19 cellular contexts compared by ENCODE assay signal in genomic region chr6:15242503-15242902, GRCh38. TPM values are rescaled to one million over a fixed set of nuclear protein-coding genes. Genes with fewer than 3 reads are reported as not detected.
A peak's percentile ranks its signal among the peaks of the same experiment; 100 is the strongest.
DNase-seq lines count a peak whose midpoint lies in the region; ATAC-seq, FAIRE-seq and TF ChIP-seq lines count a peak whose summit lies in the region.
"Had no signal": no experiment of that assay in that cellular context is flagged by ENCODE, and none has a peak within 500 bp of the region (broad histone marks: within the 10 kb centered on the region; RNA-seq: fewer than 3 reads in every experiment).

No MANE protein-coding gene starts in this region.

- POLR2A ChIA-PET in HepG2 (lab: Yijun Ruan, JAX) = interaction anchor here (1.0 kb wide), 1 partner anchor 8 kb away, joined by 3 read pairs; no protein-coding TSS in a partner anchor

- H3K4me1 ChIP-seq in HepG2 (ENCODE audit: insufficient read depth, low read length) (peaks cover 20% of the 10 kb centered on the region), right lobe of liver (no peaks in the 10 kb centered on the region), astrocyte (ENCODE audit: insufficient read depth, low read length) (no peaks in the 10 kb centered on the region), iPS-20b (ENCODE audit: insufficient read depth, low read length) (peaks cover 39% of the 10 kb centered on the region)

- H3K79me2 ChIP-seq in HepG2 (ENCODE audit: insufficient read depth, low read length) (peaks cover 15% of the 10 kb centered on the region), astrocyte (ENCODE audit: insufficient read depth, low read length) (peaks cover 16% of the 10 kb centered on the region)

- TF ChIP-seq POLR2A in HepG2 (IDR thresholded peaks at IDR 0.05; ENCODE audit: insufficient read depth in 1 of 2, low read depth in 2 of 2, low read length in 2 of 2) = no peak
- no peak for TF ChIP-seq POLR2A in right lobe of liver (IDR thresholded peaks at IDR 0.05)

- H2AFZ ChIP-seq in HepG2 (ENCODE audit: low read length) (no peak overlapping the region), astrocyte (ENCODE audit: low read depth, low read length) (no peak overlapping the region)

- H3K4me1 Mint-ChIP-seq in astrocyte (ENCODE audit: low read depth, unreplicated experiment) = no peaks in the 10 kb centered on the region

- H3K4me3 ChIP-seq in HepG2 (replicated peaks in 1 of 3; ENCODE audit: insufficient read depth in 1 of 3, low read depth in 2 of 3, low read length in 3 of 3) (no peak overlapping the region), right lobe of liver (no peak overlapping the region), astrocyte (ENCODE audit: insufficient read depth, low read depth, low read length) (no peak overlapping the region), iPS-20b (ENCODE audit: low read length) (peak overlapping the region; percentile 100)

- in situ Hi-C loops in HepG2 (cut with HindIII; ENCODE audit: extremely low pct_ligation_motif_present, low pct_unique_long_range_greater_than_20kb) = loop anchor here (25.0 kb wide), 1 partner anchor 1030 kb away; no protein-coding TSS in a partner anchor

- no peaks in the 10 kb centered on the region for H3K9me3 Mint-ChIP-seq in astrocyte (ENCODE audit: unreplicated experiment)

- H3K27me3 ChIP-seq in HepG2 (ENCODE audit: control insufficient read depth in 1 of 2, insufficient read depth in 2 of 2, low read length in 2 of 2) (peaks cover 0 to 19% of the 10 kb centered on the region in 2 experiments; a peak in 3 of 5 replicates), right lobe of liver (no peaks in the 10 kb centered on the region), astrocyte (ENCODE audit: insufficient read depth, low read length) (no peaks in the 10 kb centered on the region), iPS-20b (ENCODE audit: insufficient read depth, low read length) (no peaks in the 10 kb centered on the region)

- TF ChIP-seq EP300 in HepG2 (IDR thresholded peaks at IDR 0.05; ENCODE audit: low read depth in 2 of 2, low read length in 2 of 2) (no peak), HepG2 (CRISPR knock-in tag; IDR thresholded peaks at IDR 0.05; ENCODE audit: borderline replicate concordance) (no peak)

- H3K36me3 Mint-ChIP-seq in astrocyte (ENCODE audit: low read depth, unreplicated experiment) = no peaks in the 10 kb centered on the region

- H3K27me3 Mint-ChIP-seq in astrocyte (ENCODE audit: low read depth, unreplicated experiment) = no peaks in the 10 kb centered on the region

- ATAC-seq in HepG2 = no peak
- ATAC-seq in right lobe of liver = no peak
- ATAC-seq in HG02623 (IDR thresholded peaks at IDR 0.05; ENCODE audit: unreplicated experiment) = no peak
- ATAC-seq in GM21723 (IDR thresholded peaks at IDR 0.05; ENCODE audit: unreplicated experiment) = no peak

- H3K27ac Mint-ChIP-seq in astrocyte (ENCODE audit: unreplicated experiment) = peak overlapping the region; percentile 75

- BruUV-seq in HepG2 (replicated peaks; lab: Mats Ljungman, UMichigan) = no TSS peak

- CTCF ChIA-PET in HepG2 (lab: Yijun Ruan, JAX; ENCODE audit: low intra/inter-chr PET ratio, low total read pairs) = no interaction called here

- TF ChIP-seq RAD21 in HepG2 (CRISPR knock-in tag; IDR thresholded peaks at IDR 0.05) = no peak

- no peaks in the 10 kb centered on the region for H3K36me3 ChIP-seq in HepG2 (replicated peaks in 1 of 2; ENCODE audit: control insufficient read depth in 1 of 2, insufficient read depth in 2 of 2, low read length in 2 of 2)
- no peaks in the 10 kb centered on the region for H3K36me3 ChIP-seq in right lobe of liver
- H3K36me3 ChIP-seq in astrocyte (ENCODE audit: insufficient read depth, low read length) = no peaks in the 10 kb centered on the region
- H3K36me3 ChIP-seq in iPS-20b (ENCODE audit: insufficient read depth, low read depth, low read length) = 0 out of 2 replicates have a peak, but pooled peaks cover 10% of the 10 kb centered on the region

- 0 out of 2 replicates have a peak, but pooled peaks cover 6% of the 10 kb centered on the region for H4K20me1 ChIP-seq in HepG2 (ENCODE audit: insufficient read depth, low read length)
- peaks cover 14% of the 10 kb centered on the region for H4K20me1 ChIP-seq in astrocyte (ENCODE audit: insufficient read depth, low read length)

- H3K9ac ChIP-seq in HepG2 (ENCODE audit: insufficient read depth, low read depth, low read length) = no peak overlapping the region
- H3K9ac ChIP-seq in astrocyte (ENCODE audit: low read length) = no peak overlapping the region
- peak overlapping the region; percentile 69; the same call in 1 of the 2 replicates for H3K9ac ChIP-seq in iPS-20b (ENCODE audit: low read depth, low read length)

- no peak for FAIRE-seq in HepG2 (lab: Jason Lieb, UNC)
- no peak for FAIRE-seq in astrocyte (lab: Jason Lieb, UNC)
- FAIRE-seq: G401.6, GM12892, GM18507 had no signal

- intact Hi-C loops in HepG2 (cut with micrococcal nuclease; ENCODE audit: unreplicated experiment) = loop anchor here (10.0 kb wide), 2 partner anchors 208 to 1028 kb away; no protein-coding TSS in a partner anchor
- intact Hi-C loops in right lobe of liver (cut with DNase I) = no loop called here

- no peaks in the 10 kb centered on the region for H3K9me3 ChIP-seq in HepG2 (ENCODE audit: low read length)
- no peaks in the 10 kb centered on the region for H3K9me3 ChIP-seq in right lobe of liver
- H3K9me3 ChIP-seq in astrocyte (ENCODE audit: insufficient read depth, low read depth, low read length) = no peaks in the 10 kb centered on the region
- no peaks in the 10 kb centered on the region for H3K9me3 ChIP-seq in iPS-20b (ENCODE audit: insufficient read depth, low read depth, low read length)

- DNase-seq in HepG2 (ENCODE audit: low spot score) (no peak), right lobe of liver (no peak), astrocyte (ENCODE audit: low read depth) (no peak), SIG-M5 (lab: John Stamatoyannopoulos, UW) (no peak), midbrain (lab: John Stamatoyannopoulos, UW) (no peak)
- DNase-seq: MV-4-11, NCI-H1105 treated with DMSO at 0.1 percent for 48 hours, NCI-H2029 treated with DMSO at 0.1 percent for 48 hours, NCI-H226, NCI-H82, Right ventricle myocardium superior had no signal

- H3K4me3 Mint-ChIP-seq in astrocyte (ENCODE audit: unreplicated experiment) = no peak overlapping the region

- H3K4me2 ChIP-seq in HepG2 (ENCODE audit: low read depth, low read length) (no peak overlapping the region), astrocyte (ENCODE audit: low read length) (no peak overlapping the region)

- WGBS in HepG2 (ENCODE audit: low lambda C conversion rate) = 65% methylated on average over 2 of the region's 2 CpGs
- WGBS in right lobe of liver (ENCODE audit: insufficient coverage, low coverage, low lambda C conversion rate, missing lambda C conversion rate) = 95% methylated on average over 2 of the region's 2 CpGs

- TF ChIP-seq CTCF in HepG2 (CRISPR knock-in tag; IDR thresholded peaks at IDR 0.05) (no peak), right lobe of liver (IDR thresholded peaks at IDR 0.05) (no peak), astrocyte (IDR thresholded peaks at IDR 0.05; ENCODE audit: insufficient read depth, low read depth, low read length) (no peak)

- H3K27ac ChIP-seq in HepG2 (ENCODE audit: extremely low read length, insufficient read depth, low read length) (no peak overlapping the region), right lobe of liver (no peak overlapping the region), astrocyte (ENCODE audit: low read depth, low read length) (no peak overlapping the region), iPS-20b (ENCODE audit: low read length) (peak overlapping the region; percentile 62)
- H3K27ac ChIP-seq: 22Rv1, C4-2B had no signal

TF ChIP-seq in HepG2, 621 proteins besides CTCF, POLR2A, EP300 and RAD21:
- no peak for TF ChIP-seq RELA (CRISPR knock-in tag; IDR thresholded peaks at IDR 0.05)
- no peak for TF ChIP-seq HNRNPK (IDR thresholded peaks at IDR 0.05; ENCODE audit: low read depth, low read length, poor library complexity, severe bottlenecking)
- no peak for TF ChIP-seq DNMT1 (CRISPR knock-in tag; IDR thresholded peaks at IDR 0.05)
- TF ChIP-seq CEBPB (IDR thresholded peaks at IDR 0.05; ENCODE audit: borderline replicate concordance, low read depth, low read length) = peak; percentile 48; the same call in 1 of the 2 replicates

RNA-seq across cellular contexts. Expression of gene JARID2, which starts 3.4 kb away (rescaled TPM):
- total RNA-seq in HepG2 (2016; rRNA removed; fragmentation: Illumina TruSeq; extraction: Trizol) = 10.0 and 10.3 TPM in 2 replicates
- total RNA-seq in HepG2 (2016; cell fraction: cytosol; rRNA removed; fragmentation: Illumina TruSeq; extraction: Trizol; ENCODE audit: low read depth) = 1.0 and 1.4 TPM in 2 replicates
- 9.6 and 10.6 TPM in 2 replicates for total RNA-seq in HepG2 (2016; cell fraction: insoluble cytoplasmic fraction; rRNA removed; fragmentation: Illumina TruSeq; extraction: Trizol)
- 2.7 and 2.8 TPM in 2 replicates for total RNA-seq in HepG2 (2016; cell fraction: membrane; rRNA removed; fragmentation: Illumina TruSeq; extraction: Trizol)
- 10.4 and 13.0 TPM in 2 replicates for total RNA-seq in HepG2 (2016; cell fraction: nucleus; rRNA removed; fragmentation: Illumina TruSeq; extraction: Trizol)
- 7.5 TPM in 2 replicates for polyA plus RNA-seq in HepG2 (2011; rRNA removed)
- 5.9 and 6.7 TPM in 2 replicates for polyA plus RNA-seq in HepG2 (2011; cell fraction: cytosol; rRNA removed)
- polyA plus RNA-seq in HepG2 (2011; cell fraction: nucleus; rRNA removed) = 11.8 and 13.9 TPM in 2 replicates
- polyA plus RNA-seq in HepG2 (2012) = 7.9 and 9.2 TPM in 2 replicates
- 0.23 and 0.37 TPM in 2 replicates for polyA plus RNA-seq in HepG2 (2016; cell fraction: cytosol; fragmentation: Illumina TruSeq; extraction: Trizol; ENCODE audit: low read depth)
- polyA plus RNA-seq in HepG2 (2016; cell fraction: insoluble cytoplasmic fraction; fragmentation: Illumina TruSeq; extraction: Trizol; ENCODE audit: low read depth) = 8.5 and 10.1 TPM in 2 replicates
- 1.2 and 1.3 TPM in 2 replicates for polyA plus RNA-seq in HepG2 (2016; cell fraction: membrane; fragmentation: Illumina TruSeq; extraction: Trizol; ENCODE audit: low read depth)
- polyA plus RNA-seq in HepG2 (2016; cell fraction: nucleus; fragmentation: Illumina TruSeq; extraction: Trizol; ENCODE audit: insufficient read depth, low read depth) = 13.6 and 14.4 TPM in 2 replicates
- 8.4 and 12.4 TPM in 2 replicates for polyA minus RNA-seq in HepG2 (2011; rRNA and poly(A)+ RNA removed; ENCODE audit: low replicate concordance)
- 8.4 TPM in 2 replicates for polyA minus RNA-seq in HepG2 (2011; cell fraction: cytosol; rRNA and poly(A)+ RNA removed)
- 20.6 and 22.3 TPM in 2 replicates for polyA minus RNA-seq in HepG2 (2011; cell fraction: nucleus; rRNA and poly(A)+ RNA removed)
- 1 to 10 TPM; 2.5 to 3.9 (median 3.0) TPM for total RNA-seq in right lobe of liver
- total RNA-seq in astrocyte = 23.3 and 24.2 TPM in 2 replicates
